29 cellular contexts compared by ENCODE assay signal in genomic region chr1:171643156-171643555, GRCh38. TPM values are rescaled to one million over a fixed set of nuclear protein-coding genes. Genes with fewer than 3 reads are reported as not detected.
"Had no signal": no experiment of that assay in that cellular context is flagged by ENCODE, and none has a peak within 500 bp of the region (broad histone marks: within the 10 kb centered on the region; RNA-seq: fewer than 3 reads in every experiment).

No MANE protein-coding gene starts in this region.

- DNase-seq: colonic mucosa; effector CD8-positive, alpha-beta T cell; endodermal cell; foreskin fibroblast; gastrocnemius medialis; heart left ventricle; kidney; natural killer cell; right lobe of liver; stimulated activated CD4-positive, alpha-beta T cell treated with anti-CD3 and anti-CD28 coated beads, Interleukin-15, amount 100 ng/mL, for 24 hours; stimulated activated CD4-positive, alpha-beta T cell treated with anti-CD3 and anti-CD28 coated beads, Interleukin-4, amount 100 ng/mL, for 1 hour; stimulated activated CD8-positive, alpha-beta memory T cell treated with anti-CD3 and anti-CD28 coated beads, Interleukin-4, amount 100 ng/mL, for 48 hours; stimulated activated naive CD4-positive, alpha-beta T cell treated with Interleukin-2 at 50 U/mL for 16 hours; stomach; testis; tibial artery had no signal

- H3K27me3 ChIP-seq: colonic mucosa, gastrocnemius medialis, heart left ventricle, hepatocyte, right lobe of liver, stomach, testis, tibial artery had no signal

- H3K4me1 ChIP-seq: parathyroid adenoma had no signal

- H3K79me2 ChIP-seq: hepatocyte, parathyroid adenoma had no signal

- H3K9me3 ChIP-seq: colonic mucosa, gastrocnemius medialis, heart left ventricle, right lobe of liver, stomach, testis, tibial artery had no signal

- H3K4me3 ChIP-seq: colonic mucosa, gastrocnemius medialis, heart left ventricle, hepatocyte, lung, right lobe of liver, stomach, testis, tibial artery had no signal

- H2AFZ ChIP-seq: hepatocyte, parathyroid adenoma had no signal

- H3K4me2 ChIP-seq: hepatocyte had no signal

- H3K9ac ChIP-seq: parathyroid adenoma had no signal

- H3K36me3 ChIP-seq: colonic mucosa, gastrocnemius medialis, heart left ventricle, right lobe of liver, stomach, tibial artery had no signal

- FAIRE-seq: kidney, small intestine had no signal

- ATAC-seq: esophagus mucosa, gastrocnemius medialis, heart left ventricle, left lobe of liver, natural killer cell, right lobe of liver had no signal

- H3K27ac ChIP-seq: colonic mucosa, epithelial cell of prostate, gastrocnemius medialis, heart left ventricle, hepatocyte, parathyroid adenoma, right lobe of liver, stomach, testis, tibial artery had no signal

RNA-seq across cellular contexts. Expression of gene MYOC, which starts 9.3 kb away (rescaled TPM):
- total RNA-seq: endodermal cell, hepatocyte, left lobe of liver, mononuclear cell, natural killer cell, osteoblast, progenitor cell of endocrine pancreas, right lobe of liver had no signal
- polyA plus RNA-seq: hepatocyte, neural cell had no signal

RNA-seq across cellular contexts. Expression of gene MYOCOS, which starts 21.1 kb away (rescaled TPM):
- total RNA-seq: colonic mucosa, endodermal cell, esophagus mucosa, heart left ventricle, hepatocyte, left lobe of liver, lung, mononuclear cell, natural killer cell, progenitor cell of endocrine pancreas, right lobe of liver, stomach, urinary bladder had no signal
- polyA plus RNA-seq: heart left ventricle, hepatocyte, liver, lung, neural cell, small intestine, stomach, urinary bladder had no signal
